Comparison of ENCODE assay signal across 15 cellular contexts in genomic region chr2:43087413-43087812, GRCh38.
DNase-seq lines count a peak whose midpoint lies in the region; ATAC-seq and TF ChIP-seq lines count a peak whose summit lies in the region.
"Had no signal": no experiment of that assay in that cellular context is flagged by ENCODE, and none has a peak within 500 bp of the region (broad histone marks: within the 10 kb centered on the region; RNA-seq: fewer than 3 reads in every experiment).

No MANE protein-coding gene starts in this region.

- H4K12ac ChIP-seq in trophoblast cell (ENCODE audit: low read depth, low read length), result no peak overlapping the region

- H3K27me3 ChIP-seq in heart right ventricle (no peaks in the 10 kb centered on the region), gastroesophageal sphincter (no peaks in the 10 kb centered on the region), trophoblast cell (ENCODE audit: insufficient read depth, low read length) (no peaks in the 10 kb centered on the region), uterus (no peaks in the 10 kb centered on the region)

- no peak overlapping the region for H3K9ac ChIP-seq in trophoblast cell (ENCODE audit: low read length)

- H2AFZ ChIP-seq in trophoblast cell (ENCODE audit: insufficient read depth, low read length, poor library complexity), result no peak overlapping the region

- no peak overlapping the region for H3K27ac Mint-ChIP-seq in natural killer cell
- H3K27ac Mint-ChIP-seq in T-cell, result no peak overlapping the region
- H3K27ac Mint-ChIP-seq: activated CD8-positive, alpha-beta T cell treated with anti-CD3 and anti-CD28 coated beads for 36 hours had no signal

- H4K91ac ChIP-seq in trophoblast cell (ENCODE audit: low read depth, low read length), result peak overlapping the region; percentile 97

- DNase-seq in heart right ventricle (no peak), left cardiac atrium (no peak), trophoblast cell (peak; percentile 88 to 90), uterus (no peak), natural killer cell (no peak), T-cell (no peak)
- DNase-seq: activated CD8-positive, alpha-beta T cell treated with anti-CD3 and anti-CD28 coated beads for 36 hours; activated naive CD4-positive, alpha-beta T cell treated with Interleukin-2 at 50 U/mL for 16 hours; cortex of kidney; Kasumi-1; left colon; NCI-H2029 treated with DMSO at 0.1 percent for 48 hours had no signal

- no peak overlapping the region for H3K23ac ChIP-seq in trophoblast cell (ENCODE audit: low read length)

- peak overlapping the region; percentile 11 for H3K14ac ChIP-seq in trophoblast cell (ENCODE audit: low read length)

- TF ChIP-seq EP300 in gastroesophageal sphincter (IDR thresholded peaks at IDR 0.05), result no peak

- H2AK5ac ChIP-seq in trophoblast cell (ENCODE audit: low read length), result peak overlapping the region; percentile 81

- peak overlapping the region; percentile 14 for H2BK5ac ChIP-seq in trophoblast cell (ENCODE audit: low read depth, low read length, poor library complexity)

- H3K36me3 ChIP-seq in heart right ventricle, result no peaks in the 10 kb centered on the region
- no peaks in the 10 kb centered on the region for H3K36me3 ChIP-seq in gastroesophageal sphincter
- H3K36me3 ChIP-seq in trophoblast cell (ENCODE audit: control insufficient read depth in 1 of 2, insufficient read depth in 2 of 2, low read length in 2 of 2), result no peaks in the 10 kb centered on the region
- H3K36me3 ChIP-seq in uterus, result no peaks in the 10 kb centered on the region

- H3K9me3 ChIP-seq in heart right ventricle (peaks cover 0 to 21% (median 7%) of the 10 kb centered on the region in 11 donors), gastroesophageal sphincter (peaks cover 0 to 8% (median 0%) of the 10 kb centered on the region in 3 donors), trophoblast cell (ENCODE audit: insufficient read depth, low read depth, low read length) (no peaks in the 10 kb centered on the region), uterus (no peaks in the 10 kb centered on the region)

- intact Hi-C loops in heart right ventricle (cut with DNase I) (loop anchor here in 3 of 10 donors (2.0 to 10.0 kb wide), 4 partner anchors 13 to 137 kb away; partner anchors contain the start of gene ZFP36L2 (in 1 of the 3)), left cardiac atrium (cut with DNase I) (loop anchor here in 1 of 2 donors (10.0 kb wide), 1 partner anchor 63 kb away; no protein-coding TSS in a partner anchor), uterus (cut with DNase I; ENCODE audit: low total_unique reads) (no loop called here), natural killer cell (cut with micrococcal nuclease) (no loop called here)

- POLR2A ChIA-PET in T-cell (lab: Charles Lee), result no interaction called here

- TF ChIP-seq POLR2A in gastroesophageal sphincter (IDR thresholded peaks at IDR 0.05), result no peak
- TF ChIP-seq POLR2A in uterus (IDR thresholded peaks at IDR 0.05), result no peak

- H2BK120ac ChIP-seq in trophoblast cell (ENCODE audit: insufficient read depth, low read length, poor library complexity), result peak overlapping the region; percentile 96

- CTCF ChIA-PET in T-cell (lab: Charles Lee), result no interaction called here

- ATAC-seq in heart right ventricle (no peak), left cardiac atrium (no peak), gastroesophageal sphincter (no peak), natural killer cell (no peak), T-cell (replicated peaks in 1 of 4) (no peak), GM18517 (IDR thresholded peaks at IDR 0.05; ENCODE audit: unreplicated experiment) (no peak)
- ATAC-seq: activated CD8-positive, alpha-beta T cell treated with anti-CD3 and anti-CD28 coated beads for 36 hours; left colon had no signal

- peaks cover 21 to 41% of the 10 kb centered on the region in 2 donors for H3K4me1 Mint-ChIP-seq in natural killer cell
- H3K4me1 Mint-ChIP-seq in T-cell, result peaks cover 13 to 17% (median 13%) of the 10 kb centered on the region in 3 donors

- H4K8ac ChIP-seq in trophoblast cell (ENCODE audit: low read depth, low read length), result no peak overlapping the region

- peaks cover 11% of the 10 kb centered on the region for H3K36me3 Mint-ChIP-seq in natural killer cell
- H3K36me3 Mint-ChIP-seq in T-cell, result peaks cover 11% of the 10 kb centered on the region

- WGBS in heart right ventricle, 2 donors, result 91 to 95% methylated on average over 3 of the region's 3 CpGs
- WGBS in gastroesophageal sphincter (ENCODE audit: low coverage in 1 of 2), 2 donors, result 89 to 100% methylated on average over 1 to 2 of the region's 3 CpGs
- no CpG with 5 or more reads among the region's 3 CpGs for WGBS in trophoblast cell (ENCODE audit: extremely low coverage, insufficient coverage, insufficient read length)

- peaks cover 33% of the 10 kb centered on the region for H3K79me1 ChIP-seq in trophoblast cell (ENCODE audit: low read length)

- peaks cover 12% of the 10 kb centered on the region for H3K79me2 ChIP-seq in trophoblast cell (ENCODE audit: control insufficient read depth, insufficient read depth, low read length, poor library complexity)

- H3K27ac ChIP-seq in heart right ventricle (peak overlapping the region in 9 of 10 donors; percentile 82 to 93 (median 91)), gastroesophageal sphincter (peak overlapping the region; percentile 88 to 96 (median 94)), trophoblast cell (ENCODE audit: low read depth, low read length) (no peak overlapping the region), uterus (peak overlapping the region; percentile 88 to 93)

- peaks cover 2 to 4% of the 10 kb centered on the region in 2 donors for H3K9me3 Mint-ChIP-seq in natural killer cell
- peaks cover 7 to 11% (median 10%) of the 10 kb centered on the region in 3 donors for H3K9me3 Mint-ChIP-seq in T-cell
- H3K9me3 Mint-ChIP-seq: type B pancreatic cell had no signal

- no peak overlapping the region for H3K4me2 ChIP-seq in trophoblast cell (ENCODE audit: low read length)

- H2BK12ac ChIP-seq in trophoblast cell (ENCODE audit: low read length), result peak overlapping the region; percentile 100

- TF ChIP-seq CTCF in heart right ventricle (IDR thresholded peaks at IDR 0.05) (no peak), gastroesophageal sphincter (IDR thresholded peaks at IDR 0.05) (no peak), uterus (IDR thresholded peaks at IDR 0.05) (no peak), natural killer cell (IDR thresholded peaks at IDR 0.05) (no peak)

- peaks cover 40 to 59% (median 53%) of the 10 kb centered on the region in 9 donors for H3K4me1 ChIP-seq in heart right ventricle
- peaks cover 26 to 56% (median 43%) of the 10 kb centered on the region in 3 donors for H3K4me1 ChIP-seq in gastroesophageal sphincter
- peaks cover 42 to 44% of the 10 kb centered on the region in 2 experiments for H3K4me1 ChIP-seq in trophoblast cell (ENCODE audit: control insufficient read depth in 1 of 2, insufficient read depth in 2 of 2, low read length in 2 of 2)
- H3K4me1 ChIP-seq in uterus, result peaks cover 26 to 43% of the 10 kb centered on the region in 2 donors

- H3K18ac ChIP-seq in trophoblast cell (ENCODE audit: low read length), result no peak overlapping the region

- no peaks in the 10 kb centered on the region for H3K27me3 Mint-ChIP-seq in natural killer cell (ENCODE audit: low read depth in 2 of 2)
- H3K27me3 Mint-ChIP-seq in T-cell, result no peaks in the 10 kb centered on the region
- H3K27me3 Mint-ChIP-seq: activated CD8-positive, alpha-beta T cell treated with anti-CD3 and anti-CD28 coated beads for 36 hours; type B pancreatic cell had no signal

- no peak overlapping the region for H3K4me3 ChIP-seq in heart right ventricle
- no peak overlapping the region for H3K4me3 ChIP-seq in gastroesophageal sphincter
- no peak overlapping the region for H3K4me3 ChIP-seq in trophoblast cell (ENCODE audit: low read depth, low read length)
- H3K4me3 ChIP-seq in uterus, result no peak overlapping the region

- H3K4ac ChIP-seq in trophoblast cell (ENCODE audit: low read depth, low read length), result no peak overlapping the region

- H3K4me3 Mint-ChIP-seq in natural killer cell (no peak overlapping the region), T-cell (no peak overlapping the region)
- H3K4me3 Mint-ChIP-seq: activated CD8-positive, alpha-beta T cell treated with anti-CD3 and anti-CD28 coated beads for 36 hours; type B pancreatic cell had no signal

Comparison
In these comparisons a context has a peak if more than half of its experiments do, and no peak if none do; other contexts are left out.
1. DNase-seq: peak in trophoblast cell (2 of 2); none in heart right ventricle (0 of 2), left cardiac atrium (single experiment), uterus (0 of 2), natural killer cell (single experiment) and T-cell (0 of 34).